19 cellular contexts compared by ENCODE assay signal in the genomic region with DNA sequence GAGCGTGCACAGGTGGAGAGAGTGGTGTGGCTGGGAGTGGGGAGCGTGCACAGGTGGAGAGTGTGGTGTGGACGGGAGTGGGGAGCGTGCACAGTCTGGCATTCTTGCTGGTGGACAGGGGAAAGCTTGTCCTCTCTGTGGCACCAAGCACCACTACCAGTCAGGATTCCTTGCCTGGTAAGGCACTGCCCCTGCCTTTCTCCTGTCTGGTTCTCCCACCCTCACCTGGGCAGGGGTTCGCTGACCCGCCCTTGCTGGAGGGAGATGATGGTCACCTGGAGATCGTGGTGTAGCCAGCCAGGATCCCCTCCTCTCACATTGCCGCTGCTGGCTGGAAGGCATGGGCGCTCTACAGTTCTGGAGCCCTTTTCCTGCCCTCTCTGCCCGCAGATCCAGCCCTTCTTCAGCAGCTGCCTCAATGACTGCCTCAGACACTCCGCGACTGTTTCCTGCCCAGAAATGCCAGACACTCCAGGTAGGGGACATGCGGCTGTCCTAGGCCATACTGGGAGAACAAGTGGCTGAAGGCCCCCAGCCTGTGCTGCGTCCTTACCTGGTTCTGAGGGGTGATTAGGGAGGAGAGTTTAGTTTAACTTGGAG. TPM values are rescaled to one million over a fixed set of nuclear protein-coding genes. Genes with fewer than 3 reads are reported as not detected.
DNase-seq lines count a peak whose midpoint lies in the region; ATAC-seq and TF ChIP-seq lines count a peak whose summit lies in the region.
"Had no signal": no experiment of that assay in that cellular context is flagged by ENCODE, and none has a peak within 500 bp of the region (broad histone marks: within the 10 kb centered on the region; RNA-seq: fewer than 3 reads in every experiment).

No MANE protein-coding gene starts in this region.

- H3K36me3 Mint-ChIP-seq in CD14-positive monocyte (peaks cover 73 to 90% of the 10 kb centered on the region in 2 donors), T-cell (peaks cover 52% of the 10 kb centered on the region), progenitor cell of endocrine pancreas (ENCODE audit: insufficient read depth) (peaks cover 4% of the 10 kb centered on the region)

- intact Hi-C loops in CD14-positive monocyte (cut with micrococcal nuclease): loop anchor here (10.0 kb wide), 2 partner anchors 140 to 670 kb away; partner anchors contain the start of gene BID (in 1 of the 2)

- H3K4me1 ChIP-seq in neutrophil (ENCODE audit: control insufficient read depth in 1 of 2, insufficient read depth in 1 of 2, low read depth in 1 of 2, low read length in 1 of 2): peaks cover 98 to 100% of the 10 kb centered on the region in 2 experiments

- H3K27ac ChIP-seq in neutrophil: peak overlapping the region; percentile 91

- peak overlapping the region; percentile 81 to 97 (median 93) for H3K27ac Mint-ChIP-seq in CD14-positive monocyte
- peak overlapping the region; percentile 41 to 90 for H3K27ac Mint-ChIP-seq in T-cell
- H3K27ac Mint-ChIP-seq in progenitor cell of endocrine pancreas: no peak overlapping the region

- H3K4me1 Mint-ChIP-seq in CD14-positive monocyte (peaks cover 85% of the 10 kb centered on the region), T-cell (peaks cover 68 to 71% (median 70%) of the 10 kb centered on the region in 3 donors), progenitor cell of endocrine pancreas (ENCODE audit: low read depth) (no peaks in the 10 kb centered on the region)

- peaks cover 0 to 2% (median 0%) of the 10 kb centered on the region in 3 donors for H3K27me3 Mint-ChIP-seq in CD14-positive monocyte (ENCODE audit: low read depth in 3 of 3)
- no peaks in the 10 kb centered on the region for H3K27me3 Mint-ChIP-seq in T-cell
- H3K27me3 Mint-ChIP-seq in progenitor cell of endocrine pancreas: no peaks in the 10 kb centered on the region

- ATAC-seq in T-cell (replicated peaks in 1 of 4): no peak
- ATAC-seq: GM12878 had no signal

- H3K4me3 Mint-ChIP-seq in CD14-positive monocyte (no peak overlapping the region), T-cell (peak overlapping the region in 1 of 3 donors; percentile 17), progenitor cell of endocrine pancreas (ENCODE audit: low read depth) (no peak overlapping the region)

- no peak for TF ChIP-seq CTCF in CD14-positive monocyte (IDR thresholded peaks at IDR 0.05)
- no peak for TF ChIP-seq CTCF in neutrophil (IDR thresholded peaks at IDR 0.05)
- TF ChIP-seq CTCF in progenitor cell of endocrine pancreas (IDR thresholded peaks at IDR 0.05; ENCODE audit: unreplicated experiment): no peak

- H3K9me3 Mint-ChIP-seq in CD14-positive monocyte (peaks cover 0 to 2% (median 0%) of the 10 kb centered on the region in 7 donors), T-cell (no peaks in the 10 kb centered on the region), progenitor cell of endocrine pancreas (ENCODE audit: low read depth) (no peaks in the 10 kb centered on the region)

- peak; percentile 10 for DNase-seq in AG20443 (ENCODE audit: low spot score)
- peak; percentile 29 for DNase-seq in CD14-positive monocyte (ENCODE audit: low spot score)
- no peak for DNase-seq in T-cell
- no peak for DNase-seq in progenitor cell of endocrine pancreas (ENCODE audit: low spot score, unreplicated experiment)
- no peak for DNase-seq in DMS79 treated with DMSO at 0.1 percent for 48 hours (lab: John Stamatoyannopoulos, UW)
- no peak for DNase-seq in HK-2 (ENCODE audit: unreplicated experiment)
- DNase-seq: AML-193, DMS153, GF-D8, KG1, NCI-H1105 treated with DMSO at 0.1 percent for 48 hours, NCI-H1694, NCI-H2081 treated with DMSO at 0.1 percent for 48 hours, NCI-H748 treated with DMSO at 0.1 percent for 48 hours, OCI-M1, Right ventricle myocardium superior had no signal

- H3K27me3 ChIP-seq in neutrophil: no peaks in the 10 kb centered on the region

- CTCF ChIA-PET in T-cell (lab: Charles Lee): no interaction called here

- POLR2A ChIA-PET in T-cell (lab: Charles Lee): no interaction called here

- H3K4me3 ChIP-seq in neutrophil (ENCODE audit: low read depth in 1 of 2, low read length in 1 of 2): peak overlapping the region; percentile 2 to 58
- H3K4me3 ChIP-seq: GM12878 had no signal

- peaks cover 97% of the 10 kb centered on the region for H3K36me3 ChIP-seq in neutrophil

- H3K9me3 ChIP-seq in neutrophil: no peaks in the 10 kb centered on the region

RNA-seq across cellular contexts. Expression of gene TMEM121B, which starts 16.7 kb away (rescaled TPM):
- polyA plus RNA-seq in CD14-positive monocyte: 1 to 10 TPM; 1.4 to 1.9 TPM
- total RNA-seq in T-cell: under 1 TPM in 3 of 5 donors, not detected in 2; 0.13 to 0.19 (median 0.15) TPM
- 4.7 and 5.0 TPM in 2 replicates for total RNA-seq in progenitor cell of endocrine pancreas
- total RNA-seq: NCI-H460 had no signal

RNA-seq across cellular contexts. Expression of gene IL17RA, which starts 19.6 kb away (rescaled TPM):
- polyA plus RNA-seq in CD14-positive monocyte: 100 to 1,000 TPM in 1 of 2 donors, 10 to 100 TPM in 1; 68.3 to 118 TPM
- total RNA-seq in T-cell: 10 to 100 TPM; 38.8 to 72.7 (median 61.8) TPM
- total RNA-seq in progenitor cell of endocrine pancreas: 8.4 and 10.0 TPM in 2 replicates

RNA-seq across cellular contexts. Expression of gene HDHD5, which starts 54.6 kb away (rescaled TPM):
- polyA plus RNA-seq in CD14-positive monocyte: 100 to 1,000 TPM in 1 of 2 donors, 10 to 100 TPM in 1; 79.9 to 119 TPM
- total RNA-seq in T-cell (10 to 100 TPM; 17.6 to 34.2 (median 30.1) TPM), progenitor cell of endocrine pancreas (39.7 and 40.4 TPM in 2 replicates)

Comparison
In these comparisons a context has a peak if more than half of its experiments do, and no peak if none do; other contexts are left out.
1. DNase-seq: peak in AG20443 (single experiment) and CD14-positive monocyte (single experiment); none in T-cell (0 of 34), progenitor cell of endocrine pancreas (single experiment), DMS79 treated with DMSO at 0.1 percent for 48 hours (single experiment) and HK-2 (single experiment).